Comparison of ENCODE assay signal across 14 cellular contexts in the genomic region with DNA sequence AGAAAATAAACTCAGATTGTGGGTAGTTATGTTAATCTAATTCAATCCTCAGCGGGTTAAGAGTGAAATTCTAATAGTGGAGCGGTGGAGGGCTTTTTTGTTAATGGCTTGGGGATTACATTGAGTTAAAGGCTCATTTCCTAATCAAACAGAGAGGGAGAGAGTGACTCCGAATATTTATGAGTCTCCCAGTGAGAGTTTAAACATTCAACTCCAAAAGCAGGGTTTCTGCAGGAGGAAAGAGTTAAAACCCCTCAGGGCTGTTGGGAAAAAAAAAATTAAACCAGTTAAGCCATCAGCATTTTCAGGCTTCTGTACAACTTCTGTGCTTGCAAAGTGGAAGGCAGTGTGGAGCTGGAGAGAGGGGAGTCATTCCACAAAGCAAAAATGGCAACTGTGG.
DNase-seq lines count a peak whose midpoint lies in the region; TF ChIP-seq lines count a peak whose summit lies in the region.
"Had no signal": no experiment of that assay in that cellular context is flagged by ENCODE, and none has a peak within 500 bp of the region (broad histone marks: within the 10 kb centered on the region; RNA-seq: fewer than 3 reads in every experiment).

No MANE protein-coding gene starts in this region.

- intact Hi-C loops in OCI-LY7 (cut with micrococcal nuclease; ENCODE audit: unreplicated experiment), result no loop called here

- H3K4me1 ChIP-seq in iPS-20b (ENCODE audit: insufficient read depth, low read length) (peaks cover 43% of the 10 kb centered on the region), smooth muscle cell (ENCODE audit: low read depth) (peaks cover 32% of the 10 kb centered on the region), OCI-LY7 (ENCODE audit: insufficient read depth, low read length, poor library complexity, severe bottlenecking) (no peaks in the 10 kb centered on the region), tibial nerve (peaks cover 0 to 5% (median 0%) of the 10 kb centered on the region in 4 donors)
- H3K4me1 ChIP-seq: SJCRH30 had no signal

- TF ChIP-seq CTCF in smooth muscle cell (IDR thresholded peaks at IDR 0.05; ENCODE audit: borderline replicate concordance, insufficient read depth, poor library complexity, severe bottlenecking) (no peak), OCI-LY7 (conservative IDR thresholded peaks at IDR 0.05; ENCODE audit: low read length) (no peak), tibial nerve (IDR thresholded peaks at IDR 0.05) (no peak)

- BruUV-seq in OCI-LY7 (replicated peaks; lab: Mats Ljungman, UMichigan), result no TSS peak

- peak overlapping the region; percentile 6; the same call in 1 of the 2 replicates for H3K4me3 ChIP-seq in iPS-20b (ENCODE audit: low read length)
- H3K4me3 ChIP-seq in smooth muscle cell, result no peak overlapping the region
- no peak overlapping the region for H3K4me3 ChIP-seq in OCI-LY7 (ENCODE audit: low read depth, low read length, poor library complexity, severe bottlenecking)
- no peak overlapping the region for H3K4me3 ChIP-seq in tibial nerve
- H3K4me3 ChIP-seq: K562, SJCRH30 had no signal

- H3K9me3 ChIP-seq in iPS-20b (ENCODE audit: insufficient read depth, low read depth, low read length), result no peaks in the 10 kb centered on the region
- no peaks in the 10 kb centered on the region for H3K9me3 ChIP-seq in smooth muscle cell (replicated peaks; ENCODE audit: low read depth)
- no peaks in the 10 kb centered on the region for H3K9me3 ChIP-seq in OCI-LY7 (ENCODE audit: low read length)
- no peaks in the 10 kb centered on the region for H3K9me3 ChIP-seq in tibial nerve
- H3K9me3 ChIP-seq: SJCRH30 had no signal

- H4K20me1 ChIP-seq in smooth muscle cell (ENCODE audit: low read depth) (no peaks in the 10 kb centered on the region), OCI-LY7 (ENCODE audit: insufficient read depth, low read length) (no peaks in the 10 kb centered on the region)

- H3K27me3 ChIP-seq in iPS-20b (ENCODE audit: insufficient read depth, low read length) (peaks cover 83% of the 10 kb centered on the region), smooth muscle cell (ENCODE audit: low read depth) (peaks cover 43% of the 10 kb centered on the region), tibial nerve (peaks cover 0 to 13% of the 10 kb centered on the region in 2 donors)
- H3K27me3 ChIP-seq: SJCRH30 had no signal

- peak; percentile 4 to 47 for DNase-seq in NCI-H2081 (lab: John Stamatoyannopoulos, UW)
- DNase-seq in NCI-H2081 treated with DMSO at 0.1 percent for 48 hours (lab: John Stamatoyannopoulos, UW), result no peak
- DNase-seq in NCI-H345 treated with DMSO at 0.1 percent for 48 hours (lab: John Stamatoyannopoulos, UW; ENCODE audit: unreplicated experiment), result peak; percentile 7
- DNase-seq in smooth muscle cell (lab: John Stamatoyannopoulos, UW; ENCODE audit: unreplicated experiment), result no peak
- no peak for DNase-seq in OCI-LY7 (ENCODE audit: low spot score)
- no peak for DNase-seq in superior temporal gyrus (ENCODE audit: extremely low spot score)
- no peak for DNase-seq in tibial nerve (ENCODE audit: low spot score in 2 of 2)
- DNase-seq: NCI-H1694, SJCRH30, SW 1271 had no signal

- no peaks in the 10 kb centered on the region for H3F3A ChIP-seq in smooth muscle cell (ENCODE audit: low read depth)

- H2AFZ ChIP-seq in smooth muscle cell (ENCODE audit: low read depth), result no peak overlapping the region
- H2AFZ ChIP-seq in OCI-LY7 (ENCODE audit: low read length), result no peak overlapping the region

- H3K9me2 ChIP-seq in OCI-LY7 (ENCODE audit: insufficient read depth, low read length), result no peaks in the 10 kb centered on the region

- no peaks in the 10 kb centered on the region for H3K36me3 ChIP-seq in iPS-20b (ENCODE audit: insufficient read depth, low read depth, low read length)
- H3K36me3 ChIP-seq in smooth muscle cell (ENCODE audit: low read depth), result no peaks in the 10 kb centered on the region
- H3K36me3 ChIP-seq in OCI-LY7 (ENCODE audit: insufficient read depth, low read length), result no peaks in the 10 kb centered on the region
- H3K36me3 ChIP-seq in tibial nerve, result no peaks in the 10 kb centered on the region
- H3K36me3 ChIP-seq: SJCRH30 had no signal

- WGBS in smooth muscle cell (ENCODE audit: low lambda C conversion rate), result 10% methylated on average over 3 of the region's 3 CpGs
- WGBS in tibial nerve, 2 donors, result 30 to 33% methylated on average over 3 of the region's 3 CpGs

- CTCF ChIA-PET in OCI-LY7 (lab: Charles Lee; ENCODE audit: unreplicated experiment), result no interaction called here

- TF ChIP-seq EP300 in tibial nerve (IDR thresholded peaks at IDR 0.05), result no peak

- H3K4me2 ChIP-seq in smooth muscle cell (peak overlapping the region; percentile 40), OCI-LY7 (ENCODE audit: low read length) (no peak overlapping the region)

- H3K79me2 ChIP-seq in smooth muscle cell (ENCODE audit: low read depth), result no peaks in the 10 kb centered on the region
- H3K79me2 ChIP-seq in OCI-LY7 (ENCODE audit: insufficient read depth, low read depth, low read length), result no peaks in the 10 kb centered on the region

- H3K9ac ChIP-seq in iPS-20b (ENCODE audit: low read depth, low read length) (peak overlapping the region; percentile 7; the same call in 1 of the 2 replicates), smooth muscle cell (ENCODE audit: low read depth) (no peak overlapping the region)

- POLR2A ChIA-PET in OCI-LY7 (lab: Charles Lee), result no interaction called here

- no peak for TF ChIP-seq POLR2A in tibial nerve (IDR thresholded peaks at IDR 0.05)

- H3K27ac ChIP-seq in iPS-20b (ENCODE audit: low read length) (no peak overlapping the region), smooth muscle cell (ENCODE audit: low read depth) (no peak overlapping the region), OCI-LY7 (ENCODE audit: low read depth, low read length, poor library complexity, severe bottlenecking) (no peak overlapping the region), tibial nerve (no peak overlapping the region)
- H3K27ac ChIP-seq: C4-2B, RWPE1, SJCRH30 had no signal

Comparison
In these comparisons a context has a peak if more than half of its experiments do, and no peak if none do; other contexts are left out.
1. DNase-seq: peak in NCI-H2081 (2 of 2) and NCI-H345 treated with DMSO at 0.1 percent for 48 hours (single experiment); none in NCI-H2081 treated with DMSO at 0.1 percent for 48 hours (single experiment), smooth muscle cell (single experiment), OCI-LY7 (single experiment), superior temporal gyrus (single experiment) and tibial nerve (0 of 2).